In the genomic region with DNA sequence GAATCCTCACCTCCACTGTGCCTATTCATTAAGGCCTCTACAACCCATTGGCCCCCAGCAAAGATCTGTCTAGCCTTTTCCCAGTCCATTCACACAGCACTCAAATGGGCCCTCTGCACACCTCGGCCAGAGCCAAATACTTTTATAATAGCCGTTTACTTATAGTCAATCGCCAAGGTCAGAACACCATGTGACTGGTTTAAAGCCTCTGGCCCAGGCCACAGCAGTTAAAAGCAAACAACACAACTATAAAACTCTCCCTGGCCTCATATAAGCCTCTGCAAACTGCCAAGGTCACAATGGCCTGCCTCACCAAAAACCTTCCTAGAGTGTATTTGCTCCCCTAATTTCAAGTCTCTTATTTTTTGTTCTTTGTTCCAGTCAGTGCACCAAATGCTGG, we compare ENCODE assay signal across 17 cellular contexts.
"Had no signal": no experiment of that assay in that cellular context is flagged by ENCODE, and none has a peak within 500 bp of the region (broad histone marks: within the 10 kb centered on the region; RNA-seq: fewer than 3 reads in every experiment).

No MANE protein-coding gene starts in this region.

- H3K4me1 ChIP-seq: suprapubic skin, upper lobe of right lung, vagina had no signal

- H3K27ac ChIP-seq: coronary artery, dorsolateral prefrontal cortex, suprapubic skin, tibial artery, upper lobe of right lung, vagina had no signal

- H3K36me3 ChIP-seq: suprapubic skin, tibial artery, upper lobe of right lung, vagina had no signal

- H3K27me3 ChIP-seq: dorsolateral prefrontal cortex, suprapubic skin, tibial artery, upper lobe of right lung, vagina had no signal

- DNase-seq: dorsolateral prefrontal cortex; effector CD8-positive, alpha-beta T cell; foreskin melanocyte; head of caudate nucleus; hippocampal formation; mammary epithelial cell; natural killer cell; right cardiac atrium; stimulated activated CD4-positive, alpha-beta T cell treated with anti-CD3 and anti-CD28 coated beads, Interleukin-2, amount 100 ng/mL, for 48 hours; stimulated activated naive CD8-positive, alpha-beta T cell treated with anti-CD3 and anti-CD28 coated beads, Interleukin-15, Interleukin-2, amounts not matched to agents 100 U/mL and 50 U/mL, for 24 hours; tibial artery; upper lobe of right lung had no signal

- H3K9me3 ChIP-seq: suprapubic skin, tibial artery, upper lobe of right lung, vagina had no signal

- ATAC-seq: left lobe of liver; natural killer cell; right cardiac atrium; stimulated activated naive CD8-positive, alpha-beta T cell treated with anti-CD3 and anti-CD28 coated beads, Interleukin-15, Interleukin-2, amounts not matched to agents 100 U/mL and 50 U/mL, for 24 hours; upper lobe of right lung had no signal

- H3K4me3 ChIP-seq: coronary artery, dorsolateral prefrontal cortex, smooth muscle cell, suprapubic skin, tibial artery, upper lobe of right lung, vagina had no signal
